In genomic region chr10:71746344-71747037, GRCh38 we compare ENCODE assay signal across 8 cellular contexts. TPM values are rescaled to one million over a fixed set of nuclear protein-coding genes. Genes with fewer than 3 reads are reported as not detected.
A peak's percentile ranks its signal among the peaks of the same experiment; 100 is the strongest.
DNase-seq lines count a peak whose midpoint lies in the region; ATAC-seq, FAIRE-seq and TF ChIP-seq lines count a peak whose summit lies in the region.

No MANE protein-coding gene starts in this region.

- H3K4me1 ChIP-seq in body of pancreas (peaks cover 30% of the 10 kb centered on the region), foreskin keratinocyte (no peaks in the 10 kb centered on the region)

- FAIRE-seq in D721Med (lab: Jason Lieb, UNC), result no peak

- H3K4me1 Mint-ChIP-seq in mesothelial cell of epicardium, result peaks cover 34% of the 10 kb centered on the region

- peak overlapping the region; percentile 8 for H3K4me3 Mint-ChIP-seq in mesothelial cell of epicardium

- H3K27me3 Mint-ChIP-seq in mesothelial cell of epicardium (ENCODE audit: low read depth), result no peaks in the 10 kb centered on the region

- H3K9me3 ChIP-seq in KOPT-K1 (ENCODE audit: insufficient read depth, low read length, poor library complexity, severe bottlenecking) (no peaks in the 10 kb centered on the region), body of pancreas (no peaks in the 10 kb centered on the region)

- H3K36me3 ChIP-seq in KOPT-K1 (ENCODE audit: insufficient read depth, low read length), result peaks cover 15% of the 10 kb centered on the region
- H3K36me3 ChIP-seq in body of pancreas (replicated peaks in 1 of 2; ENCODE audit: insufficient read depth in 1 of 2, low read depth in 2 of 2), result peaks cover 0 to 2% of the 10 kb centered on the region in 2 donors

- no peak for TF ChIP-seq POLR2A in body of pancreas (IDR thresholded peaks at IDR 0.05)

- intact Hi-C loops in body of pancreas (cut with DNase I), result no loop called here

- WGBS in body of pancreas, 2 donors, result 20 to 32% methylated on average over 9 to 13 of the region's 13 CpGs

- TF ChIP-seq CTCF in body of pancreas (IDR thresholded peaks at IDR 0.05), result peak in 3 of 7 experiments; percentile 12 to 26 (median 18)
- no peak for TF ChIP-seq CTCF in mesothelial cell of epicardium (IDR thresholded peaks at IDR 0.05; ENCODE audit: unreplicated experiment)
- TF ChIP-seq CTCF in foreskin keratinocyte (conservative IDR thresholded peaks at IDR 0.05), result no peak
- no peak for TF ChIP-seq CTCF in D721Med (IDR thresholded peaks at IDR 0.05; ENCODE audit: insufficient read depth, missing control alignments)

- no peaks in the 10 kb centered on the region for H3K36me3 Mint-ChIP-seq in mesothelial cell of epicardium

- ATAC-seq in body of pancreas (peak; percentile 64), GM19395 (IDR thresholded peaks at IDR 0.05; ENCODE audit: unreplicated experiment) (no peak), foreskin keratinocyte (no peak)

- H3K4me3 ChIP-seq in body of pancreas, result no peak overlapping the region

- DNase-seq in AML-193 (lab: John Stamatoyannopoulos, UW) (peak; percentile 78 to 84), body of pancreas (peak; percentile 39 to 73 (median 70)), mesothelial cell of epicardium (ENCODE audit: low spot score in 2 of 2, unreplicated experiment in 2 of 2) (peak in 1 of 2 experiments; percentile 49), HK-2 (ENCODE audit: unreplicated experiment) (no peak), foreskin keratinocyte (no peak), D721Med (ENCODE audit: insufficient read length, low spot score) (no peak)

- H3K27me3 ChIP-seq in body of pancreas (no peaks in the 10 kb centered on the region), foreskin keratinocyte (no peaks in the 10 kb centered on the region)

- H3K27ac ChIP-seq in KOPT-K1 (ENCODE audit: low read depth, low read length, poor library complexity, severe bottlenecking), result peak overlapping the region; percentile 100
- peak overlapping the region in 3 of 4 donors; percentile 32 to 67 (median 52) for H3K27ac ChIP-seq in body of pancreas
- no peak overlapping the region for H3K27ac ChIP-seq in foreskin keratinocyte

- H3K9me3 Mint-ChIP-seq in mesothelial cell of epicardium, result peaks cover 6% of the 10 kb centered on the region

- peak overlapping the region; percentile 86 for H3K27ac Mint-ChIP-seq in mesothelial cell of epicardium

RNA-seq across cellular contexts. Expression of gene VSIR, which starts 26.8 kb away (rescaled TPM):
- total RNA-seq in body of pancreas, result 10 to 100 TPM; 14.8 to 17.1 TPM
- total RNA-seq in mesothelial cell of epicardium, result 8.0 to 9.1 TPM (median 8.7 TPM) in 3 replicates
- total RNA-seq in foreskin keratinocyte, result 4.0 and 5.2 TPM in 2 replicates
- polyA plus RNA-seq in foreskin keratinocyte, result 5.2 and 6.1 TPM in 2 replicates

RNA-seq across cellular contexts. Expression of gene C10orf105, which starts 26.9 kb away (rescaled TPM):
- total RNA-seq in body of pancreas (not detected), mesothelial cell of epicardium (0.11 to 0.25 TPM (median 0.18 TPM) in 3 replicates), foreskin keratinocyte (not detected in 2 replicates)
- not detected in 2 replicates for polyA plus RNA-seq in foreskin keratinocyte

Comparison
In these comparisons a context has a peak if more than half of its experiments do, and no peak if none do; other contexts are left out.
1. DNase-seq: peak in AML-193 (2 of 2) and body of pancreas (4 of 4); none in HK-2 (single experiment), foreskin keratinocyte (0 of 2) and D721Med (single experiment).